In genomic region chr12:131637986-131638385, GRCh38 we compare ENCODE assay signal across 1 cellular context.
A peak's percentile ranks its signal among the peaks of the same experiment; 100 is the strongest.
TF ChIP-seq lines count a peak whose summit lies in the region.

No MANE protein-coding gene starts in this region.

TF ChIP-seq in K562, 482 proteins besides CTCF, POLR2A, EP300 and RAD21 (continued from another document):
- TF ChIP-seq FOXP4 (CRISPR knock-in tag; IDR thresholded peaks at IDR 0.05; ENCODE audit: borderline replicate concordance) (no peak), OTX1 (CRISPR knock-in tag; IDR thresholded peaks at IDR 0.05) (peak; percentile 70; the same call in 1 of the 2 replicates), ZNF445 (CRISPR knock-in tag; IDR thresholded peaks at IDR 0.05; ENCODE audit: low read depth) (no peak), MYNN (IDR thresholded peaks at IDR 0.05) (no peak), MYNN (CRISPR knock-in tag; IDR thresholded peaks at IDR 0.05) (no peak), CC2D1A (IDR thresholded peaks at IDR 0.05) (peak; percentile 29; the same call in 1 of the 2 replicates), ZNF75A (CRISPR knock-in tag; IDR thresholded peaks at IDR 0.05) (no peak), ZNF316 (IDR thresholded peaks at IDR 0.05) (no peak), TSC22D4 (tag; IDR thresholded peaks at IDR 0.05) (no peak)
